ENCODE assay signal across 6 cellular contexts in the genomic region with DNA sequence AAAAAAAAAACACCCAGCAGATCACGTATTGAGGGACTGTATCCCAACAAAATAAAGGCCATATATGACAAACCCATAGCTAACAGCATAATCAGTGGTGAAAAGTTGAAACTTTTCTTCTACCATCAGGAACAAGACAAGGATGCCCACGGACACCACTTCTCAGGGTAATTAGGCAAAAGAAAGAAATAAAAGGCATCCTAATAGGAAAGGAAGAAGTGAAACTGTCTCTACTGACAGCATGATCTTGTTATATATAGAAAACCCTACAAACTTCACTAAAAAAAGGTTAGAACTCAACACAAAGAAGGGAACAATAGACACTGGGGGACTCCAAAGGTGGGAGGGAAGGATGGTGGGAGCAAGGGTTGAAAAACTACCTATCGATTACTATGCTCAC. TPM values are rescaled to one million over a fixed set of nuclear protein-coding genes. Genes with fewer than 3 reads are reported as not detected.
"Had no signal": no experiment of that assay in that cellular context is flagged by ENCODE, and none has a peak within 500 bp of the region (broad histone marks: within the 10 kb centered on the region; RNA-seq: fewer than 3 reads in every experiment).

No MANE protein-coding gene starts in this region.

RNA-seq across cellular contexts. Expression of gene FOXD4L6, which starts 42.3 kb away (rescaled TPM):
- total RNA-seq: K562, LHCN-M2, PC-3, Right ventricle myocardium inferior, T-helper 17 cell had no signal
- polyA plus RNA-seq: IgD-negative memory B cell, K562 had no signal
